In the genomic region with DNA sequence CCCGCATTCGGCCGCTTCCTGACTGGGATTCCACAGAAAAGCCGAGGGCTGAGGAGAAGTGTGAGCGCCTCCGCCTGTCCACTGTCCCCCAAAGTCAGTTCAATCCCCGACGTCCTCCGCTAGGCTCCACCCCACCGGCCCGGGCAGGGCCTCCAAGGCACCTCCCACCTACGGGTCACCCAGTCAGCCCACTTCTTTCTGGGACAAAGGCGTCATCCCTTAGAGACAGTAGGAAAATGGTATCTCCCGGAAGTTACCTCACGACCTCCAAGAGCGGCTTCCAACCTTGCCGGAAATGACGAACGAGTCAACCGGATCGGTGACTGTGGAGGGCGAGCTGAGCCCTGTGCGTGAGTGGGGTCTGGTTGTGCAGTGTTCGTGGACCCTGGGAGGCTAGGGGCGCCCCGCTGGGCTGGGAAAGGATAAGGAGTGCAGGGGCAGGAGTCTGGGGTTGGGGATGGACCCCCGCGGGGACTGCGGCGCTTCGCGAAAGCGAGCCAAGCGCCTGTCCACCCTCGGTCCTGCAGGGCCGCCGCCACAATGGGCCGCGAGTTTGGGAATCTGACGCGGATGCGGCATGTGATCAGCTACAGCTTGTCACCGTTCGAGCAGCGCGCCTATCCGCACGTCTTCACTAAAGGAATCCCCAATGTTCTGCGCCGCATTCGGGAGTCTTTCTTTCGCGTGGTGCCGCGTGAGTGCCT, we compare ENCODE assay signal across 8 cellular contexts. TPM values are rescaled to one million over a fixed set of nuclear protein-coding genes. Genes with fewer than 3 reads are reported as not detected.
DNase-seq lines count a peak whose midpoint lies in the region; ATAC-seq and TF ChIP-seq lines count a peak whose summit lies in the region.

A gene with protein sequence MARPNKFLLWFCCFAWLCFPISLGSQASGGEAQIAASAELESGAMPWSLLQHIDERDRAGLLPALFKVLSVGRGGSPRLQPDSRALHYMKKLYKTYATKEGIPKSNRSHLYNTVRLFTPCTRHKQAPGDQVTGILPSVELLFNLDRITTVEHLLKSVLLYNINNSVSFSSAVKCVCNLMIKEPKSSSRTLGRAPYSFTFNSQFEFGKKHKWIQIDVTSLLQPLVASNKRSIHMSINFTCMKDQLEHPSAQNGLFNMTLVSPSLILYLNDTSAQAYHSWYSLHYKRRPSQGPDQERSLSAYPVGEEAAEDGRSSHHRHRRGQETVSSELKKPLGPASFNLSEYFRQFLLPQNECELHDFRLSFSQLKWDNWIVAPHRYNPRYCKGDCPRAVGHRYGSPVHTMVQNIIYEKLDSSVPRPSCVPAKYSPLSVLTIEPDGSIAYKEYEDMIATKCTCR (minus strand): TSS at position 128 of the 704 bp plus-strand sequence. CDS start 1,936 bp downstream, outside the sequence.
TSS of gene UQCRQ (plus strand) at position 301 of the 704 bp plus-strand sequence. CDS start at position 541, 240 bp downstream.

- ATAC-seq in GM18498 (IDR thresholded peaks at IDR 0.05; ENCODE audit: unreplicated experiment) (peak; percentile 98), HG02938 (IDR thresholded peaks at IDR 0.05; ENCODE audit: unreplicated experiment) (peak; percentile 98), right cardiac atrium (peak; percentile 99 to 100)

- H3K4me1 ChIP-seq in ascending aorta, result peaks cover 5 to 14% of the 10 kb centered on the region in 2 donors
- H3K4me1 ChIP-seq in right cardiac atrium (ENCODE audit: control insufficient read depth, insufficient read depth, low read length), result no peaks in the 10 kb centered on the region
- H3K4me1 ChIP-seq in vagina, result peaks cover 24% of the 10 kb centered on the region

- DNase-seq in NCI-H1694 treated with DMSO at 0.1 percent for 48 hours (lab: John Stamatoyannopoulos, UW), result peak; percentile 97
- DNase-seq in T-helper 2 cell, result peak; percentile 76 to 99 (median 88)
- peak; percentile 92 to 98 for DNase-seq in ascending aorta (ENCODE audit: low spot score in 2 of 2)
- DNase-seq in right cardiac atrium, result peak; percentile 95 to 98 (median 97)
- peak; percentile 99 for DNase-seq in pulmonary artery endothelial cell (ENCODE audit: low read depth, low spot score)
- DNase-seq in vagina (ENCODE audit: extremely low spot score in 2 of 2), result peak; percentile 98 to 99

- intact Hi-C loops in ascending aorta (cut with DNase I), result loop anchor here (1.0 to 2.0 kb wide), 3 partner anchors 36 to 185 kb away; partner anchors contain the start of genes AFF4 and SHROOM1
- intact Hi-C loops in right cardiac atrium (cut with DNase I), result no loop called here
- intact Hi-C loops in vagina (cut with DNase I), result loop anchor here (5.0 kb wide), 1 partner anchor 39 kb away; no protein-coding TSS in a partner anchor

- peak within 1 kb of the TSS; percentile 82 to 85 for H3K4me3 ChIP-seq in ascending aorta
- H3K4me3 ChIP-seq in right cardiac atrium (ENCODE audit: low read length), result peak within 1 kb of the TSS; percentile 75
- peak within 1 kb of the TSS; percentile 82 to 86 for H3K4me3 ChIP-seq in vagina

- TF ChIP-seq CTCF in ascending aorta (IDR thresholded peaks at IDR 0.05) (peak in 1 of 3 experiments; percentile 23), vagina (IDR thresholded peaks at IDR 0.05) (no peak)

- under 1% methylated on average over 55 of the region's 55 CpGs for WGBS in right cardiac atrium

- peak; percentile 45 to 49 for TF ChIP-seq POLR2A in vagina (IDR thresholded peaks at IDR 0.05)

- peak within 1 kb of the TSS; percentile 90 to 95 for H3K27ac ChIP-seq in ascending aorta
- peak within 1 kb of the TSS; percentile 87 for H3K27ac ChIP-seq in right cardiac atrium (ENCODE audit: low read length)
- peak within 1 kb of the TSS; percentile 99 for H3K27ac ChIP-seq in vagina

- H3K36me3 ChIP-seq in ascending aorta, result peaks cover 0 to 23% of the 10 kb centered on the region in 2 donors
- H3K36me3 ChIP-seq in vagina, result peaks cover 0 to 27% of the 10 kb centered on the region in 2 donors

- no peaks in the 10 kb centered on the region for H3K27me3 ChIP-seq in ascending aorta
- H3K27me3 ChIP-seq in right cardiac atrium (ENCODE audit: control insufficient read depth, insufficient read depth), result no peaks in the 10 kb centered on the region
- H3K27me3 ChIP-seq in vagina, result no peaks in the 10 kb centered on the region

- H3K9me3 ChIP-seq in ascending aorta, result no peaks in the 10 kb centered on the region
- H3K9me3 ChIP-seq in right cardiac atrium (ENCODE audit: control insufficient read depth, low read length), result no peaks in the 10 kb centered on the region
- H3K9me3 ChIP-seq in vagina, result no peaks in the 10 kb centered on the region

RNA-seq across cellular contexts. Expression of the first gene that starts in this region (rescaled TPM):
- total RNA-seq in ascending aorta (not detected), right cardiac atrium (under 1 TPM in 3 of 4 donors, not detected in 1; 0.09 to 0.54 (median 0.14) TPM), pulmonary artery endothelial cell (0.13 TPM in 1 of 2 replicates, not detected in the other), vagina (not detected)
- 0.18 TPM for polyA plus RNA-seq in right cardiac atrium

RNA-seq across cellular contexts. Expression of gene UQCRQ, which starts in this region (rescaled TPM):
- 53.6 TPM for total RNA-seq in ascending aorta
- 1,000 to 10,000 TPM in 2 of 4 donors, 100 to 1,000 TPM in 2; 978 to 1,175 (median 1,022) TPM for total RNA-seq in right cardiac atrium
- polyA plus RNA-seq in right cardiac atrium, result 1,317 TPM
- total RNA-seq in pulmonary artery endothelial cell, result 76.3 and 96.2 TPM in 2 replicates
- total RNA-seq in vagina, result 189 TPM

Comparison
In these comparisons a context has a peak if more than half of its experiments do, and no peak if none do; other contexts are left out.
1. Peak in every context shown above with its lines: DNase-seq, ATAC-seq, H3K4me3 ChIP-seq and H3K27ac ChIP-seq.
2. intact Hi-C loops: an anchor here in ascending aorta (1.0 to 2.0 kb wide) and vagina (5.0 kb wide); none called in right cardiac atrium.